12 cellular contexts compared by ENCODE assay signal in the genomic region with DNA sequence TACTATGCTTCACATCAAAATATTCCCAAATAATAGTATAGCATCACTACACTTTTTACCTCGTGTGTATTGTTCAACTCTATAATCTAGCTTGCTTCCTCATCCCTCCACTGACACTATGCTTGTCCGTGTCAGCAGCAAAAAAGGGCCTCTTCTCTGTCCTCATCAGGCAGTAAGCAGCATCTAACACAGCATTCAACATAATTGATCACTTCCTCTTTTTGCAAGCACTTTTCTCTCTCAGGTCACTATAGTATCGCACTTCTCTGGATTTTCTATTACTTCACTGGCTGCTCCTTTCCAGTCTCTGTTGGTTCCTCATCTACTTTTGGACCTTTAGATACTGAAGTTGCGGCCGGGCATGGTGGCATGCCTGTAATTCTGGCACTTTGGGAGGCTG.
DNase-seq lines count a peak whose midpoint lies in the region; ATAC-seq lines count a peak whose summit lies in the region.
"Had no signal": no experiment of that assay in that cellular context is flagged by ENCODE, and none has a peak within 500 bp of the region (broad histone marks: within the 10 kb centered on the region; RNA-seq: fewer than 3 reads in every experiment).

No MANE protein-coding gene starts in this region.

- H3K27me3 ChIP-seq in naive thymus-derived CD4-positive, alpha-beta T cell (ENCODE audit: control insufficient read depth in 2 of 2, insufficient read depth in 2 of 2, low read length in 2 of 2), result no peaks in the 10 kb centered on the region
- H3K27me3 ChIP-seq: heart left ventricle had no signal

- no peak overlapping the region for H3K4me3 Mint-ChIP-seq in naive thymus-derived CD4-positive, alpha-beta T cell
- H3K4me3 Mint-ChIP-seq: activated T-helper 17 cell treated with anti-CD3 and anti-CD28 coated beads, Interleukin-2, amount 50 U/mL, for 72 hours; naive B cell; T-helper 2 cell treated with Interferon-gamma antibody and Interleukin-4, amounts not matched to agents 5 μg/mL and 100 μg/mL, for 36 hours had no signal

- no peaks in the 10 kb centered on the region for H3K4me1 ChIP-seq in naive thymus-derived CD4-positive, alpha-beta T cell (ENCODE audit: control insufficient read depth in 2 of 2, insufficient read depth in 2 of 2, low read length in 2 of 2)

- H3K36me3 Mint-ChIP-seq in naive thymus-derived CD4-positive, alpha-beta T cell, result no peaks in the 10 kb centered on the region
- H3K36me3 Mint-ChIP-seq: naive B cell had no signal

- peaks cover 0 to 4% (median 0%) of the 10 kb centered on the region in 5 donors for H3K27me3 Mint-ChIP-seq in naive thymus-derived CD4-positive, alpha-beta T cell
- H3K27me3 Mint-ChIP-seq: activated T-helper 17 cell treated with anti-CD3 and anti-CD28 coated beads, Interleukin-2, amount 50 U/mL, for 72 hours had no signal

- intact Hi-C loops in naive thymus-derived CD4-positive, alpha-beta T cell (cut with micrococcal nuclease), result no loop called here

- no peak overlapping the region for H3K27ac ChIP-seq in naive thymus-derived CD4-positive, alpha-beta T cell (ENCODE audit: low read depth, low read length)
- H3K27ac ChIP-seq: heart left ventricle had no signal

- no peak overlapping the region for H3K27ac Mint-ChIP-seq in naive thymus-derived CD4-positive, alpha-beta T cell
- H3K27ac Mint-ChIP-seq: activated T-helper 17 cell treated with anti-CD3 and anti-CD28 coated beads, Interleukin-2, amount 50 U/mL, for 72 hours; naive B cell; T-helper 2 cell treated with Interferon-gamma antibody and Interleukin-4, amounts not matched to agents 5 μg/mL and 100 μg/mL, for 36 hours had no signal

- no peaks in the 10 kb centered on the region for H3K4me1 Mint-ChIP-seq in naive thymus-derived CD4-positive, alpha-beta T cell
- H3K4me1 Mint-ChIP-seq: activated T-helper 17 cell treated with anti-CD3 and anti-CD28 coated beads, Interleukin-2, amount 50 U/mL, for 72 hours; naive B cell had no signal

- no peaks in the 10 kb centered on the region for H3K9me3 ChIP-seq in naive thymus-derived CD4-positive, alpha-beta T cell (ENCODE audit: control insufficient read depth in 2 of 3, low read length in 3 of 3)
- H3K9me3 ChIP-seq: heart left ventricle had no signal

- no peaks in the 10 kb centered on the region for H3K36me3 ChIP-seq in naive thymus-derived CD4-positive, alpha-beta T cell (ENCODE audit: control insufficient read depth in 2 of 3, insufficient read depth in 3 of 3, low read length in 3 of 3)
- H3K36me3 ChIP-seq: heart left ventricle had no signal

- DNase-seq in GM19238 (ENCODE audit: insufficient read length, low spot score) (peak; percentile 3), NCI-H1105 (lab: John Stamatoyannopoulos, UW) (no peak), left lobe of liver (ENCODE audit: low spot score) (no peak), medulla oblongata (ENCODE audit: extremely low spot score) (no peak)
- DNase-seq in naive thymus-derived CD4-positive, alpha-beta T cell, result no peak
- DNase-seq: heart left ventricle, naive B cell, NCI-H345 had no signal

- CTCF ChIA-PET in naive thymus-derived CD4-positive, alpha-beta T cell (lab: Charles Lee), result no interaction called here

- H3K9me3 Mint-ChIP-seq in naive thymus-derived CD4-positive, alpha-beta T cell, result peaks cover 0 to 2% (median 0%) of the 10 kb centered on the region in 11 donors
- H3K9me3 Mint-ChIP-seq: activated T-helper 17 cell treated with anti-CD3 and anti-CD28 coated beads, Interleukin-2, amount 50 U/mL, for 72 hours; naive B cell; T-helper 2 cell treated with Interferon-gamma antibody and Interleukin-4, amounts not matched to agents 5 μg/mL and 100 μg/mL, for 36 hours had no signal

- ATAC-seq in HG02642 (IDR thresholded peaks at IDR 0.05; ENCODE audit: poor library complexity, unreplicated experiment), result peak; percentile 92
- ATAC-seq in HG03520 (IDR thresholded peaks at IDR 0.05; ENCODE audit: unreplicated experiment), result peak; percentile 99
- peak; percentile 59 for ATAC-seq in naive thymus-derived CD4-positive, alpha-beta T cell
- no peak for ATAC-seq in left lobe of liver
- ATAC-seq: activated T-helper 17 cell treated with anti-CD3 and anti-CD28 coated beads, Interleukin-2, amount 50 U/mL, for 72 hours; heart left ventricle had no signal

- POLR2A ChIA-PET in naive thymus-derived CD4-positive, alpha-beta T cell (lab: Charles Lee), result no interaction called here

- no peak overlapping the region for H3K4me3 ChIP-seq in naive thymus-derived CD4-positive, alpha-beta T cell (ENCODE audit: low read length)
- H3K4me3 ChIP-seq: heart left ventricle had no signal
